ENCODE assay signal across 17 cellular contexts in genomic region chr9:131279927-131280530, GRCh38. TPM values are rescaled to one million over a fixed set of nuclear protein-coding genes. Genes with fewer than 3 reads are reported as not detected.
A peak's percentile ranks its signal among the peaks of the same experiment; 100 is the strongest.
DNase-seq lines count a peak whose midpoint lies in the region; ATAC-seq and TF ChIP-seq lines count a peak whose summit lies in the region.
"Had no signal": no experiment of that assay in that cellular context is flagged by ENCODE, and none has a peak within 500 bp of the region (broad histone marks: within the 10 kb centered on the region; RNA-seq: fewer than 3 reads in every experiment).

No MANE protein-coding gene starts in this region.

- no peaks in the 10 kb centered on the region for H3K79me2 ChIP-seq in H9 (ENCODE audit: insufficient read depth, low read length)

- no CpG with 5 or more reads among the region's 17 CpGs for WGBS in H9 (ENCODE audit: extremely low coverage, insufficient read length, low lambda C conversion rate)

- no peak overlapping the region for H3K18ac ChIP-seq in H9 (ENCODE audit: insufficient read length, low read depth, low read length)

- no peak overlapping the region for H2BK12ac ChIP-seq in H9 (ENCODE audit: insufficient read length, low read depth, low read length)

- no peak overlapping the region for H3K9ac ChIP-seq in H9 (ENCODE audit: extremely low read depth, insufficient read length, low read length)

- H3K4me3 Mint-ChIP-seq in CD14-positive monocyte (peak overlapping the region; percentile 57 to 60), H9 (no peak overlapping the region)

- H3K4me2 ChIP-seq in H9 (ENCODE audit: insufficient read depth, insufficient read length, low read length), result no peak overlapping the region

- H3K79me1 ChIP-seq in H9 (ENCODE audit: insufficient read depth, low read depth, low read length, poor library complexity, severe bottlenecking), result no peaks in the 10 kb centered on the region

- DNase-seq in AG10803 (ENCODE audit: low read depth) (peak; percentile 22), CD14-positive monocyte (ENCODE audit: low spot score) (peak; percentile 76), left ventricle myocardium inferior (no peak), posterior vena cava (ENCODE audit: low spot score) (no peak), H9 (no peak)
- DNase-seq in activated naive CD4-positive, alpha-beta T cell treated with Interleukin-2 at 50 U/mL for 16 hours, result no peak
- no peak for DNase-seq in activated naive CD4-positive, alpha-beta T cell treated with anti-CD3 and anti-CD28 coated beads, Interleukin-2, amount 50 U/mL, for 72 hours (ENCODE audit: low spot score in 2 of 2)
- DNase-seq: BE2C, DMS79 treated with DMSO at 0.1 percent for 48 hours, NCI-H1417 treated with DMSO at 0.1 percent for 48 hours, NCI-H2029, NCI-H748 treated with DMSO at 0.1 percent for 48 hours had no signal

- no peak overlapping the region for H3T11ph ChIP-seq in H9 (ENCODE audit: low read length)

- no peak overlapping the region for H2BK20ac ChIP-seq in H9 (ENCODE audit: low read depth, low read length, poor library complexity, severe bottlenecking)

- H2BK15ac ChIP-seq in H9 (ENCODE audit: low read depth, low read length), result no peak overlapping the region

- H4K5ac ChIP-seq in H9 (ENCODE audit: insufficient read length, low read depth, low read length), result no peak overlapping the region

- H4K8ac ChIP-seq in H9 (replicated peaks; ENCODE audit: insufficient read length, low read depth, low read length), result no peak overlapping the region

- no peaks in the 10 kb centered on the region for H3K9me3 ChIP-seq in left ventricle myocardium inferior (replicated peaks)
- no peaks in the 10 kb centered on the region for H3K9me3 ChIP-seq in H9 (ENCODE audit: control insufficient read depth, low read depth, low read length)
- H3K9me3 ChIP-seq: BE2C, HAP-1, SJSA1 had no signal

- peaks cover 0 to 8% (median 2%) of the 10 kb centered on the region in 7 donors for H3K9me3 Mint-ChIP-seq in CD14-positive monocyte
- H3K9me3 Mint-ChIP-seq in H9, result no peaks in the 10 kb centered on the region; a peak in 2 of 5 replicates
- no peaks in the 10 kb centered on the region for H3K9me3 Mint-ChIP-seq in activated naive CD4-positive, alpha-beta T cell treated with anti-CD3 and anti-CD28 coated beads, Interleukin-2, amount 50 U/mL, for 72 hours

- TF ChIP-seq CTCF in AG10803 (conservative IDR thresholded peaks at IDR 0.05; ENCODE audit: low read length), result no peak
- no peak for TF ChIP-seq CTCF in CD14-positive monocyte (IDR thresholded peaks at IDR 0.05)
- TF ChIP-seq CTCF in left ventricle myocardium inferior (IDR thresholded peaks at IDR 0.05; ENCODE audit: borderline replicate concordance), result no peak
- TF ChIP-seq CTCF in H9 (conservative IDR thresholded peaks at IDR 0.05), result no peak

- H3K27me3 ChIP-seq in left ventricle myocardium inferior (ENCODE audit: low read depth) (peaks cover 21% of the 10 kb centered on the region), H9 (ENCODE audit: insufficient read depth, low read length) (peaks cover 10% of the 10 kb centered on the region; the same call in 1 of the 2 replicates)

- peaks cover 0 to 11% of the 10 kb centered on the region in 2 donors for H3K36me3 Mint-ChIP-seq in CD14-positive monocyte
- no peaks in the 10 kb centered on the region; a peak in 1 of 7 replicates for H3K36me3 Mint-ChIP-seq in H9 (ENCODE audit: insufficient read depth in 1 of 3, low read depth in 3 of 3)
- peaks cover 15% of the 10 kb centered on the region in 2 donors for H3K36me3 Mint-ChIP-seq in activated naive CD4-positive, alpha-beta T cell treated with anti-CD3 and anti-CD28 coated beads, Interleukin-2, amount 50 U/mL, for 72 hours

- H3K14ac ChIP-seq in H9 (ENCODE audit: insufficient read depth, low read length), result no peak overlapping the region; the same call in 1 of the 2 replicates

- H3K23me2 ChIP-seq in H9 (ENCODE audit: insufficient read length, low read depth, low read length, poor library complexity, severe bottlenecking), result peaks cover 9% of the 10 kb centered on the region

- no peak overlapping the region for H3K56ac ChIP-seq in H9 (ENCODE audit: insufficient read length, low read depth, low read length)

- H3K4ac ChIP-seq in H9 (ENCODE audit: low read depth, low read length), result no peak overlapping the region

- H3K4me1 ChIP-seq in left ventricle myocardium inferior (peaks cover 69% of the 10 kb centered on the region), H9 (ENCODE audit: insufficient read depth, low read length) (peaks cover 3% of the 10 kb centered on the region; the same call in 1 of the 2 replicates)

- no peak overlapping the region for H2BK120ac ChIP-seq in H9 (ENCODE audit: low read depth, low read length, poor library complexity, severe bottlenecking)

- no peak overlapping the region for H2AFZ ChIP-seq in H9 (ENCODE audit: low read length)

- no peak overlapping the region for H3K23ac ChIP-seq in H9 (ENCODE audit: insufficient read length, low read depth, low read length)

- no peaks in the 10 kb centered on the region for H3K36me3 ChIP-seq in left ventricle myocardium inferior
- H3K36me3 ChIP-seq: BE2C, SJSA1 had no signal

- H2BK5ac ChIP-seq in H9 (ENCODE audit: insufficient read length, low read length), result no peak overlapping the region

- peaks cover 37% of the 10 kb centered on the region for H3K4me1 Mint-ChIP-seq in CD14-positive monocyte
- H3K4me1 Mint-ChIP-seq in H9, result peaks cover 18 to 32% of the 10 kb centered on the region in 2 experiments

- H3K27me3 Mint-ChIP-seq in CD14-positive monocyte (ENCODE audit: low read depth in 3 of 3) (peaks cover 32 to 41% (median 39%) of the 10 kb centered on the region in 3 donors), H9 (ENCODE audit: low read depth) (peaks cover 68% of the 10 kb centered on the region)

- no peak overlapping the region for H3K4me3 ChIP-seq in AG10803 (ENCODE audit: low read length)
- H3K4me3 ChIP-seq in left ventricle myocardium inferior, result no peak overlapping the region
- H3K4me3 ChIP-seq: HAP-1, SJSA1 had no signal

- H3K27ac ChIP-seq in angular gyrus (ENCODE audit: low read depth, low read length), result peak overlapping the region; percentile 17
- peak overlapping the region; percentile 99 for H3K27ac ChIP-seq in left ventricle myocardium inferior (replicated peaks)
- no peak overlapping the region for H3K27ac ChIP-seq in H9 (ENCODE audit: insufficient read length, low read depth, low read length)
- H3K27ac ChIP-seq: RWPE1, SJSA1 had no signal

- H3K27ac Mint-ChIP-seq in CD14-positive monocyte (peak overlapping the region in 3 of 7 donors; percentile 40 to 56 (median 53)), H9 (no peak overlapping the region)
- H3K27ac Mint-ChIP-seq in activated naive CD4-positive, alpha-beta T cell treated with anti-CD3 and anti-CD28 coated beads, Interleukin-2, amount 50 U/mL, for 72 hours, result no peak overlapping the region

- no peak for ATAC-seq in activated naive CD4-positive, alpha-beta T cell treated with anti-CD3 and anti-CD28 coated beads, Interleukin-2, amount 50 U/mL, for 72 hours

- H2AK5ac ChIP-seq in H9 (ENCODE audit: insufficient read length, low read length), result no peak overlapping the region

- intact Hi-C loops in CD14-positive monocyte (cut with micrococcal nuclease), result loop anchor here (5.0 to 10.0 kb wide), 4 partner anchors 43 to 1075 kb away; partner anchors contain the start of genes PRRC2B (in 1 of the 2) and SETX (in 1 of the 2)
- intact Hi-C loops in left ventricle myocardium inferior (cut with micrococcal nuclease), result no loop called here
- intact Hi-C loops in posterior vena cava (cut with DNase I), result no loop called here

- no peak overlapping the region for H4K91ac ChIP-seq in H9 (ENCODE audit: insufficient read length, low read depth, low read length)

- H4K20me1 ChIP-seq in H9 (ENCODE audit: control insufficient read depth, insufficient read depth, insufficient read length), result peaks cover 6% of the 10 kb centered on the region

RNA-seq across cellular contexts. Expression of gene FAM78A, which starts 3.7 kb away (rescaled TPM):
- 1 to 10 TPM; 6.4 to 7.2 TPM for polyA plus RNA-seq in CD14-positive monocyte
- total RNA-seq in left ventricle myocardium inferior, result 47.3 TPM
- 1 to 10 TPM; 3.0 to 4.1 TPM for total RNA-seq in posterior vena cava
- 1.9 and 2.1 TPM in 2 replicates for total RNA-seq in H9 (2021)
- total RNA-seq in activated naive CD4-positive, alpha-beta T cell treated with anti-CD3 and anti-CD28 coated beads, Interleukin-2, amount 50 U/mL, for 72 hours, result 10 to 100 TPM; 23.0 to 45.7 TPM

RNA-seq across cellular contexts. Expression of gene PLPP7, which starts 9.5 kb away (rescaled TPM):
- polyA plus RNA-seq in CD14-positive monocyte, result 1 to 10 TPM; 1.5 to 3.1 TPM
- 120 TPM for total RNA-seq in left ventricle myocardium inferior
- total RNA-seq in posterior vena cava, result 1 to 10 TPM; 8.9 to 9.8 TPM
- total RNA-seq in H9 (2021), result 1.9 and 2.4 TPM in 2 replicates
- under 1 TPM; 0.14 to 0.37 TPM for total RNA-seq in activated naive CD4-positive, alpha-beta T cell treated with anti-CD3 and anti-CD28 coated beads, Interleukin-2, amount 50 U/mL, for 72 hours
- total RNA-seq: A673 had no signal

Comparison
In these comparisons a context has a peak if more than half of its experiments do, and no peak if none do; other contexts are left out.
1. DNase-seq: peak in AG10803 (single experiment) and CD14-positive monocyte (single experiment); none in left ventricle myocardium inferior (single experiment), activated naive CD4-positive, alpha-beta T cell treated with Interleukin-2 at 50 U/mL for 16 hours (single experiment), posterior vena cava (single experiment), H9 (single experiment) and activated naive CD4-positive, alpha-beta T cell treated with anti-CD3 and anti-CD28 coated beads, Interleukin-2, amount 50 U/mL, for 72 hours (0 of 2).
2. H3K4me3 Mint-ChIP-seq: peak in CD14-positive monocyte (2 of 2); none in H9 (0 of 2).
3. RNA of gene PLPP7, which starts 9.5 kb away (total RNA-seq): 120 TPM in left ventricle myocardium inferior (single experiment); 8.9 to 9.8 TPM in posterior vena cava, 1.9 to 2.4 TPM in H9 and 0.14 to 0.37 TPM in activated naive CD4-positive, alpha-beta T cell treated with anti-CD3 and anti-CD28 coated beads, Interleukin-2, amount 50 U/mL, for 72 hours; every median in the first group is over 10 times any median in the second.
4. intact Hi-C loops: an anchor here in CD14-positive monocyte (5.0 to 10.0 kb wide); none called in left ventricle myocardium inferior and posterior vena cava.